Comparison of ENCODE assay signal across 8 cellular contexts in genomic region chr15:74889390-74889881, GRCh38. TPM values are rescaled to one million over a fixed set of nuclear protein-coding genes. Genes with fewer than 3 reads are reported as not detected.
DNase-seq lines count a peak whose midpoint lies in the region; ATAC-seq and TF ChIP-seq lines count a peak whose summit lies in the region.

No MANE protein-coding gene starts in this region.

- TF ChIP-seq CTCF in AG10803 (conservative IDR thresholded peaks at IDR 0.05; ENCODE audit: low read length): no peak
- TF ChIP-seq CTCF in astrocyte of the spinal cord (IDR thresholded peaks at IDR 0.05; ENCODE audit: low read depth, low read length): no peak
- TF ChIP-seq CTCF in spleen (IDR thresholded peaks at IDR 0.05 in 8 of 11, conservative IDR thresholded peaks at IDR 0.05 in 3 of 11): peak in 1 of 11 experiments; percentile 30

- in situ Hi-C loops in astrocyte of the spinal cord (cut with HindIII; ENCODE audit: low sequenced_read_pairs): no loop called here

- TF ChIP-seq POLR2A in spleen (IDR thresholded peaks at IDR 0.05): no peak

- peak; percentile 20 for ATAC-seq in GM19351 (IDR thresholded peaks at IDR 0.05; ENCODE audit: unreplicated experiment)
- no peak for ATAC-seq in HG03520 (IDR thresholded peaks at IDR 0.05; ENCODE audit: unreplicated experiment)

- intact Hi-C loops in spleen (cut with DNase I; ENCODE audit: low total_unique reads): no loop called here

- H3K27me3 ChIP-seq in MG63: no peaks in the 10 kb centered on the region
- H3K27me3 ChIP-seq in iPS-20b (ENCODE audit: insufficient read depth, low read length): no peaks in the 10 kb centered on the region; the same call in 1 of the 2 replicates
- H3K27me3 ChIP-seq in spleen (replicated peaks in 1 of 7): no peaks in the 10 kb centered on the region

- peaks cover 23% of the 10 kb centered on the region for H3K36me3 ChIP-seq in MG63
- H3K36me3 ChIP-seq in iPS-20b (ENCODE audit: insufficient read depth, low read depth, low read length): peaks cover 24% of the 10 kb centered on the region
- peaks cover 0 to 26% (median 10%) of the 10 kb centered on the region in 6 donors for H3K36me3 ChIP-seq in spleen

- H3K27ac ChIP-seq in iPS-20b (ENCODE audit: low read length) (no peak overlapping the region), spleen (peak overlapping the region in 7 of 8 donors; percentile 77 to 93 (median 87))

- H3K4me3 ChIP-seq in AG10803 (ENCODE audit: low read length): peak overlapping the region; percentile 98
- peak overlapping the region; percentile 87 for H3K4me3 ChIP-seq in MG63
- peak overlapping the region; percentile 92 for H3K4me3 ChIP-seq in astrocyte of the spinal cord (ENCODE audit: low read depth, low read length)
- peak overlapping the region; percentile 89 for H3K4me3 ChIP-seq in iPS-20b (ENCODE audit: low read length)
- H3K4me3 ChIP-seq in spleen: peak overlapping the region; percentile 73 to 95 (median 80)

- H3K9ac ChIP-seq in iPS-20b (ENCODE audit: low read depth, low read length): peak overlapping the region; percentile 85; the same call in 1 of the 2 replicates

- H3K9me3 ChIP-seq in MG63 (no peaks in the 10 kb centered on the region), iPS-20b (ENCODE audit: insufficient read depth, low read depth, low read length) (no peaks in the 10 kb centered on the region), spleen (no peaks in the 10 kb centered on the region)

- WGBS in spleen, 5 donors: 13 to 29% (median 22%) methylated on average over 8 of the region's 8 CpGs

- DNase-seq in AG10803 (ENCODE audit: low read depth): no peak
- DNase-seq in MG63: peak; percentile 53
- DNase-seq in astrocyte of the spinal cord (ENCODE audit: low read depth, low spot score): no peak
- peak; percentile 84 for DNase-seq in spleen
- DNase-seq in NCI-H526 (lab: John Stamatoyannopoulos, UW): no peak

- H3K4me1 ChIP-seq in iPS-20b (ENCODE audit: insufficient read depth, low read length) (no peaks in the 10 kb centered on the region), spleen (peaks cover 14 to 74% (median 47%) of the 10 kb centered on the region in 6 donors)

RNA-seq across cellular contexts. Expression of gene MPI, which starts 0.4 kb away (rescaled TPM):
- 32.8 and 42.5 TPM in 2 replicates for total RNA-seq in MG63 (2014; rRNA removed; shearing (Covaris generic); ENCODE audit: low replicate concordance)
- total RNA-seq in spleen: 10 to 100 TPM; 25.6 to 49.9 (median 41.0) TPM
- polyA plus RNA-seq in spleen: 10 to 100 TPM; 16.4 to 29.6 (median 20.5) TPM

RNA-seq across cellular contexts. Expression of gene SCAMP2, which starts 16.3 kb away (rescaled TPM):
- 10.7 and 21.6 TPM in 2 replicates for total RNA-seq in MG63 (2014; rRNA removed; shearing (Covaris generic); ENCODE audit: low replicate concordance)
- total RNA-seq in spleen: 100 to 1,000 TPM in 5 of 7 donors, 10 to 100 TPM in 2; 84.3 to 129 (median 113) TPM
- 10 to 100 TPM; 34.7 to 48.1 (median 38.5) TPM for polyA plus RNA-seq in spleen

RNA-seq across cellular contexts. Expression of gene FAM219B, which starts 17.2 kb away (rescaled TPM):
- total RNA-seq in MG63 (2014; rRNA removed; shearing (Covaris generic); ENCODE audit: low replicate concordance): 22.6 and 65.2 TPM in 2 replicates
- 100 to 1,000 TPM in 1 of 7 donors, 10 to 100 TPM in 6; 54.6 to 103 (median 69.8) TPM for total RNA-seq in spleen
- 10 to 100 TPM; 18.6 to 31.3 (median 20.1) TPM for polyA plus RNA-seq in spleen

RNA-seq across cellular contexts. Expression of gene ULK3, which starts 46.5 kb away (rescaled TPM):
- total RNA-seq in MG63 (2014; rRNA removed; shearing (Covaris generic); ENCODE audit: low replicate concordance): 14.5 and 19.5 TPM in 2 replicates
- total RNA-seq in spleen: 10 to 100 TPM; 51.7 to 74.6 (median 57.7) TPM
- polyA plus RNA-seq in spleen: 10 to 100 TPM; 33.2 to 71.5 (median 64.7) TPM

RNA-seq across cellular contexts. Expression of gene COX5A, which starts 48.4 kb away (rescaled TPM):
- 343 and 426 TPM in 2 replicates for total RNA-seq in MG63 (2014; rRNA removed; shearing (Covaris generic); ENCODE audit: low replicate concordance)
- 100 to 1,000 TPM in 4 of 7 donors, 10 to 100 TPM in 3; 83.2 to 122 (median 108) TPM for total RNA-seq in spleen
- polyA plus RNA-seq in spleen: 100 to 1,000 TPM; 142 to 247 (median 221) TPM

Comparison
In these comparisons a context has a peak if more than half of its experiments do, and no peak if none do; other contexts are left out.
1. DNase-seq: peak in MG63 (single experiment) and spleen (single experiment); none in AG10803 (single experiment), astrocyte of the spinal cord (single experiment) and NCI-H526 (0 of 2).
2. Peak in every context shown above with its lines, with median percentiles within 50 percentile points of each other: H3K4me3 ChIP-seq.